ENCODE assay signal across 8 cellular contexts in the genomic region with DNA sequence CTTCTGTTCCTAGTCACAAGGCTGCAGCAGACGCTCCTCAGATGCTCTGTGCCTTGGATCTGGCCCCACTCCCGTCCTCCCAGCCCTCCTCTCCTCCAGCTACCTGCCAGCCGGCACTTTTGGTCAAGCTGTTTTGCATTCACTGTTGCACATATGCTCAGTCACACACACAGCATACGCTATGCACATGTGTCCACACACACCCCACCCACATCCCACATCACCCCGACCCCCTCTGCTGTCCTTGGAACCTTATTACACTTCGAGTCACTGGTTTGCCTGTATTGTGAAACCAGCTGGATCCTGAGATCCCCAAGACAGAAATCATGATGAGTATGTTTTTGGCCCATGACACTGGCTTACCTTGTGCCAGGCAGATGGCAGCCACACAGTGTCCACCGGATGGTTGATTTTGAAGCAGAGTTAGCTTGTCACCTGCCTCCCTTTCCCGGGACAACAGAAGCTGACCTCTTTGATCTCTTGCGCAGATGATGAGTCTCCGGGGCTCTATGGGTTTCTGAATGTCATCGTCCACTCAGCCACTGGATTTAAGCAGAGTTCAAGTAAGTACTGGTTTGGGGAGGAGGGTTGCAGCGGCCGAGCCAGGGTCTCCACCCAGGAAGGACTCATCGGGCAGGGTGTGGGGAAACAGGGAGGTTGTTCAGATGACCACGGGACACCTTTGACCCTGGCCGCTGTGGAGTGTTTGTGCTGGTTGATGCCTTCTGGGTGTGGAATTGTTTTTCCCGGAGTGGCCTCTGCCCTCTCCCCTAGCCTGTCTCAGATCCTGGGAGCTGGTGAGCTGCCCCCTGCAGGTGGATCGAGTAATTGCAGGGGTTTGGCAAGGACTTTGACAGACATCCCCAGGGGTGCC.
DNase-seq lines count a peak whose midpoint lies in the region; ATAC-seq lines count a peak whose summit lies in the region.

No MANE protein-coding gene starts in this region.

- no peak overlapping the region for H2BK5ac ChIP-seq in mesenchymal stem cell (ENCODE audit: low read depth, low read length, poor library complexity, severe bottlenecking)

- DNase-seq in ELF-1 (ENCODE audit: low read depth, low spot score) (peak; percentile 78), LHCN-M2 (ENCODE audit: low read depth) (peak; percentile 52), cerebellum (ENCODE audit: low spot score) (peak; percentile 89), mesenchymal stem cell (peak; percentile 70)
- peak; percentile 43 to 52 for DNase-seq in activated CD4-positive, alpha-beta T cell treated with anti-CD3 and anti-CD28 coated beads for 24 hours (ENCODE audit: low read depth in 2 of 2)
- peak; percentile 18 to 47 for DNase-seq in stimulated activated CD8-positive, alpha-beta memory T cell treated with anti-CD3 and anti-CD28 coated beads, Interleukin-4, amount 100 ng/mL, for 4 hours (ENCODE audit: low read depth in 2 of 2, low spot score in 1 of 2)

- peak overlapping the region in 1 of 2 experiments; percentile 51 for H3K23ac ChIP-seq in mesenchymal stem cell (ENCODE audit: low read length in 2 of 2)

- H3K4me1 ChIP-seq in mesenchymal stem cell (ENCODE audit: control insufficient read depth, insufficient read depth, low read depth, low read length) = peaks cover 5% of the 10 kb centered on the region

- H2BK12ac ChIP-seq in mesenchymal stem cell (ENCODE audit: low read length in 2 of 2) = no peak overlapping the region

- H2BK120ac ChIP-seq in mesenchymal stem cell (ENCODE audit: low read depth, low read length) = no peak overlapping the region

- WGBS in mesenchymal stem cell = 80% methylated on average over 18 of the region's 18 CpGs

- H2BK15ac ChIP-seq in mesenchymal stem cell (ENCODE audit: low read depth, poor library complexity, severe bottlenecking) = no peak overlapping the region

- no peaks in the 10 kb centered on the region for H3K79me1 ChIP-seq in mesenchymal stem cell (replicated peaks; ENCODE audit: low read length, poor library complexity, severe bottlenecking)

- no peak overlapping the region for H3K4me2 ChIP-seq in mesenchymal stem cell (ENCODE audit: low read length, poor library complexity, severe bottlenecking)

- H2AK5ac ChIP-seq in mesenchymal stem cell (ENCODE audit: low read length, severe bottlenecking) = no peak overlapping the region

- no peak overlapping the region for H4K8ac ChIP-seq in mesenchymal stem cell (ENCODE audit: low read length)

- H3K4me3 ChIP-seq in mesenchymal stem cell (ENCODE audit: insufficient read depth in 1 of 2, low read depth in 1 of 2, low read length in 2 of 2) = no peak overlapping the region

- no peak for ATAC-seq in HG03095 (IDR thresholded peaks at IDR 0.05; ENCODE audit: unreplicated experiment)
- no peak for ATAC-seq in HG03521 (IDR thresholded peaks at IDR 0.05; ENCODE audit: unreplicated experiment)

- no peak overlapping the region for H3K4ac ChIP-seq in mesenchymal stem cell (ENCODE audit: low read depth in 1 of 2, low read length in 2 of 2)

- no peak overlapping the region for H4K91ac ChIP-seq in mesenchymal stem cell (ENCODE audit: low read length)

- no peak overlapping the region for H3K27ac ChIP-seq in mesenchymal stem cell (ENCODE audit: low read length, poor library complexity, severe bottlenecking)

- H3K18ac ChIP-seq in mesenchymal stem cell (ENCODE audit: low read depth in 1 of 2, low read length in 2 of 2) = no peak overlapping the region

- H3K9ac ChIP-seq in mesenchymal stem cell (ENCODE audit: low read length) = no peak overlapping the region

- no peaks in the 10 kb centered on the region for H3K27me3 ChIP-seq in mesenchymal stem cell (ENCODE audit: control insufficient read depth in 1 of 2, insufficient read depth in 1 of 2, low read length in 2 of 2)

- H3K14ac ChIP-seq in mesenchymal stem cell (ENCODE audit: low read length in 2 of 2) = no peak overlapping the region

- H3K36me3 ChIP-seq in mesenchymal stem cell (ENCODE audit: control insufficient read depth in 1 of 2, insufficient read depth in 2 of 2, low read depth in 1 of 2, low read length in 2 of 2) = peaks cover 88 to 92% of the 10 kb centered on the region in 2 experiments

- H3K9me3 ChIP-seq in mesenchymal stem cell (ENCODE audit: control insufficient read depth, low read length) = no peaks in the 10 kb centered on the region

- H2AFZ ChIP-seq in mesenchymal stem cell (ENCODE audit: low read depth, low read length) = no peak overlapping the region

Comparison
In these comparisons a context has a peak if more than half of its experiments do, and no peak if none do; other contexts are left out.
1. DNase-seq: peak in every context shown above with its lines; median percentile 89 in cerebellum; 78 in ELF-1; 70 in mesenchymal stem cell; 52 in LHCN-M2; 48 in activated CD4-positive, alpha-beta T cell treated with anti-CD3 and anti-CD28 coated beads for 24 hours; 32 in stimulated activated CD8-positive, alpha-beta memory T cell treated with anti-CD3 and anti-CD28 coated beads, Interleukin-4, amount 100 ng/mL, for 4 hours.